Comparison of ENCODE assay signal across 2 cellular contexts in the genomic region with DNA sequence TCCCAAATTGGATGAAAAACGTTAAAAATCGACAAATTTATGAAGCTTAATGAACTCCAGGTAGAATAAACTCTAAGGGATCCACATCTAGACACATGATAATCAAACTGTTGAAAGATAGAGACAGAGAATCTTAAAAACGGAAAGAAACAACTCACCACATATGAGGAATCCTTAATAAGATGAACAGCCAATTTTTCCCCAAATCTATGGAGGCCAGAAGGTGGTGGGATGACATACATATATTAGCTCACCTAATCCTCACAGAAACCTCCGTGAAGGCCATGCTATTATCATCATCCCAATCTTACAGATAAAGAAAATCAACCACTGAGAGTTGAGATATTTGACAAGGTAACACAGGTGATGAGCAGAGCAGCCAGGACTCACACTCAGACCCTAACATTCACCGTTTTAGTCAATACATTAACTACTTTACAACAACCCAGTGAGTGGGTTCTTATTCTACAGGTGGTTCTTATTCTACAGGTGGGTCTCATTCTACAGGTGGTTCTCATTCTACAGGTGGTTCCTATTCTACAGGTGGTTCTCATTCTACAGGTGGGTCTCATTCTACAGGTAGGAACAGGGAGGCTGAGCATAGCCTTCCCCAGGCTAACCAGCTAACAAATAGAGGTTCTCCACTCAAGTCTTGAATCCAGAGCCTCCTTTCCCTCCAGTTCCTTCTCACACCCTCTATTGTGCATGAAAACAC.
TF ChIP-seq lines count a peak whose summit lies in the region.

No MANE protein-coding gene starts in this region.

TF ChIP-seq in HEK293, 187 proteins besides CTCF, POLR2A, EP300 and RAD21:
- TF ChIP-seq, protein P1, sequence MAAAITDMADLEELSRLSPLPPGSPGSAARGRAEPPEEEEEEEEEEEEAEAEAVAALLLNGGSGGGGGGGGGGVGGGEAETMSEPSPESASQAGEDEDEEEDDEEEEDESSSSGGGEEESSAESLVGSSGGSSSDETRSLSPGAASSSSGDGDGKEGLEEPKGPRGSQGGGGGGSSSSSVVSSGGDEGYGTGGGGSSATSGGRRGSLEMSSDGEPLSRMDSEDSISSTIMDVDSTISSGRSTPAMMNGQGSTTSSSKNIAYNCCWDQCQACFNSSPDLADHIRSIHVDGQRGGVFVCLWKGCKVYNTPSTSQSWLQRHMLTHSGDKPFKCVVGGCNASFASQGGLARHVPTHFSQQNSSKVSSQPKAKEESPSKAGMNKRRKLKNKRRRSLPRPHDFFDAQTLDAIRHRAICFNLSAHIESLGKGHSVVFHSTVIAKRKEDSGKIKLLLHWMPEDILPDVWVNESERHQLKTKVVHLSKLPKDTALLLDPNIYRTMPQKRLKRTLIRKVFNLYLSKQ (tag by site-specific recombination; IDR thresholded peaks at IDR 0.05; ENCODE audit: borderline replicate concordance): no peak
- TF ChIP-seq ZNF664 (tag by site-specific recombination; IDR thresholded peaks at IDR 0.05) (peak; percentile 53; the same call in 1 of the 2 replicates), SCRT2 (tag by site-specific recombination; IDR thresholded peaks at IDR 0.05) (peak; percentile 100), ZNF501 (tag by site-specific recombination; IDR thresholded peaks at IDR 0.05) (no peak), KLF9 (tag by site-specific recombination; IDR thresholded peaks at IDR 0.05; ENCODE audit: low read depth) (no peak), ZNF426 (tag by site-specific recombination; IDR thresholded peaks at IDR 0.05) (no peak), TRIM28 (IDR thresholded peaks at IDR 0.05; ENCODE audit: borderline replicate concordance, low read length) (peak; percentile 41; the same call in 1 of the 2 replicates), SCRT1 (tag by site-specific recombination; IDR thresholded peaks at IDR 0.05; ENCODE audit: borderline replicate concordance) (peak; percentile 100), SETDB1 (IDR thresholded peaks at IDR 0.05; ENCODE audit: insufficient read length, low read length) (peak; percentile 92), ZNF600 (tag by site-specific recombination; IDR thresholded peaks at IDR 0.05) (no peak), ZNF324 (tag by site-specific recombination; IDR thresholded peaks at IDR 0.05) (no peak), ZNF175 (tag by site-specific recombination; IDR thresholded peaks at IDR 0.05) (no peak), ZNF23 (tag by site-specific recombination; IDR thresholded peaks at IDR 0.05; ENCODE audit: borderline replicate concordance) (no peak), TCF7L2 (IDR thresholded peaks at IDR 0.05; ENCODE audit: borderline replicate concordance, low read depth, low read length) (no peak), ZNF548 (tag by site-specific recombination; IDR thresholded peaks at IDR 0.05) (no peak), ZNF133 (tag by site-specific recombination; IDR thresholded peaks at IDR 0.05) (no peak)
- TF ChIP-seq, protein P2, sequence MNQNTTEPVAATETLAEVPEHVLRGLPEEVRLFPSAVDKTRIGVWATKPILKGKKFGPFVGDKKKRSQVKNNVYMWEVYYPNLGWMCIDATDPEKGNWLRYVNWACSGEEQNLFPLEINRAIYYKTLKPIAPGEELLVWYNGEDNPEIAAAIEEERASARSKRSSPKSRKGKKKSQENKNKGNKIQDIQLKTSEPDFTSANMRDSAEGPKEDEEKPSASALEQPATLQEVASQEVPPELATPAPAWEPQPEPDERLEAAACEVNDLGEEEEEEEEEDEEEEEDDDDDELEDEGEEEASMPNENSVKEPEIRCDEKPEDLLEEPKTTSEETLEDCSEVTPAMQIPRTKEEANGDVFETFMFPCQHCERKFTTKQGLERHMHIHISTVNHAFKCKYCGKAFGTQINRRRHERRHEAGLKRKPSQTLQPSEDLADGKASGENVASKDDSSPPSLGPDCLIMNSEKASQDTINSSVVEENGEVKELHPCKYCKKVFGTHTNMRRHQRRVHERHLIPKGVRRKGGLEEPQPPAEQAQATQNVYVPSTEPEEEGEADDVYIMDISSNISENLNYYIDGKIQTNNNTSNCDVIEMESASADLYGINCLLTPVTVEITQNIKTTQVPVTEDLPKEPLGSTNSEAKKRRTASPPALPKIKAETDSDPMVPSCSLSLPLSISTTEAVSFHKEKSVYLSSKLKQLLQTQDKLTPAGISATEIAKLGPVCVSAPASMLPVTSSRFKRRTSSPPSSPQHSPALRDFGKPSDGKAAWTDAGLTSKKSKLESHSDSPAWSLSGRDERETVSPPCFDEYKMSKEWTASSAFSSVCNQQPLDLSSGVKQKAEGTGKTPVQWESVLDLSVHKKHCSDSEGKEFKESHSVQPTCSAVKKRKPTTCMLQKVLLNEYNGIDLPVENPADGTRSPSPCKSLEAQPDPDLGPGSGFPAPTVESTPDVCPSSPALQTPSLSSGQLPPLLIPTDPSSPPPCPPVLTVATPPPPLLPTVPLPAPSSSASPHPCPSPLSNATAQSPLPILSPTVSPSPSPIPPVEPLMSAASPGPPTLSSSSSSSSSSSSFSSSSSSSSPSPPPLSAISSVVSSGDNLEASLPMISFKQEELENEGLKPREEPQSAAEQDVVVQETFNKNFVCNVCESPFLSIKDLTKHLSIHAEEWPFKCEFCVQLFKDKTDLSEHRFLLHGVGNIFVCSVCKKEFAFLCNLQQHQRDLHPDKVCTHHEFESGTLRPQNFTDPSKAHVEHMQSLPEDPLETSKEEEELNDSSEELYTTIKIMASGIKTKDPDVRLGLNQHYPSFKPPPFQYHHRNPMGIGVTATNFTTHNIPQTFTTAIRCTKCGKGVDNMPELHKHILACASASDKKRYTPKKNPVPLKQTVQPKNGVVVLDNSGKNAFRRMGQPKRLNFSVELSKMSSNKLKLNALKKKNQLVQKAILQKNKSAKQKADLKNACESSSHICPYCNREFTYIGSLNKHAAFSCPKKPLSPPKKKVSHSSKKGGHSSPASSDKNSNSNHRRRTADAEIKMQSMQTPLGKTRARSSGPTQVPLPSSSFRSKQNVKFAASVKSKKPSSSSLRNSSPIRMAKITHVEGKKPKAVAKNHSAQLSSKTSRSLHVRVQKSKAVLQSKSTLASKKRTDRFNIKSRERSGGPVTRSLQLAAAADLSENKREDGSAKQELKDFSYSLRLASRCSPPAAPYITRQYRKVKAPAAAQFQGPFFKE (tag by site-specific recombination; IDR thresholded peaks at IDR 0.05; ENCODE audit: borderline replicate concordance): no peak

TF ChIP-seq in K562, 482 proteins besides CTCF, POLR2A, EP300 and RAD21 (continued from another document):
- TF ChIP-seq, protein P3, sequence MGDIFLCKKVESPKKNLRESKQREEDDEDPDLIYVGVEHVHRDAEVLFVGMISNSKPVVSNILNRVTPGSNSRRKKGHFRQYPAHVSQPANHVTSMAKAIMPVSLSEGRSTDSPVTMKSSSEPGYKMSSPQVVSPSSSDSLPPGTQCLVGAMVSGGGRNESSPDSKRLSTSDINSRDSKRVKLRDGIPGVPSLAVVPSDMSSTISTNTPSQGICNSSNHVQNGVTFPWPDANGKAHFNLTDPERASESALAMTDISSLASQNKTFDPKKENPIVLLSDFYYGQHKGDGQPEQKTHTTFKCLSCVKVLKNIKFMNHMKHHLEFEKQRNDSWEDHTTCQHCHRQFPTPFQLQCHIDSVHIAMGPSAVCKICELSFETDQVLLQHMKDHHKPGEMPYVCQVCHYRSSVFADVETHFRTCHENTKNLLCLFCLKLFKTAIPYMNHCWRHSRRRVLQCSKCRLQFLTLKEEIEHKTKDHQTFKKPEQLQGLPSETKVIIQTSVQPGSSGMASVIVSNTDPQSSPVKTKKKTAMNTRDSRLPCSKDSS (IDR thresholded peaks at IDR 0.05; ENCODE audit: low read depth, partially characterized antibody): peak; percentile 69
- TF ChIP-seq CBX3 (IDR thresholded peaks at IDR 0.05; ENCODE audit: borderline replicate concordance in 1 of 2, low read length in 2 of 2) (peak in 1 of 2 experiments; percentile 93; a peak in 2 of 3 replicates), TRIM28 (IDR thresholded peaks at IDR 0.05) (peak; percentile 91; the same call in 1 of the 2 replicates)
